5 cellular contexts compared by ENCODE assay signal in the genomic region with DNA sequence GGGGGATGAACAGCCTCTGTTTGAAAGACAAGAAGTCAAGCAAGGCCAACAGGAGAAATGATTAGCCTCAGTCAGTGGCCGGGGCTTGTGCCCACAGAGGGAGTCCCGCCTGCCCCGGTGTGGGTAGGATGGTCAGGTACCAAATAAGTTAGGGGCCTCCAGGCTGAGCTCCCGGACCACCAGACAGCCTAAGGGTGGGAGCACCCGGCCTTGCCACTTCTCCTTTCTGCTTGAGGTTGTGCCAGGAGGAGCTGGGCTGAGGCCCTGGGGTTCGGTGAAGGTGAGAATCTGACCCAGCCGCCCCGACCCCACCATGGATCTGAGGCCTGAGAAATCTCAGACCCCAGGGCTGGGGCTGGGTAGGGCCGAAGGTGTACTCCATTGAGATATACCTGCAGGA.
"Had no signal": no experiment of that assay in that cellular context is flagged by ENCODE, and none has a peak within 500 bp of the region (broad histone marks: within the 10 kb centered on the region; RNA-seq: fewer than 3 reads in every experiment).

No MANE protein-coding gene starts in this region.

- ATAC-seq: HepG2, K562 had no signal

- H3K27ac ChIP-seq: HL-60 had no signal

- DNase-seq: IMR-90, KBM-7 had no signal

- H3K4me3 ChIP-seq: K562 had no signal
